In genomic region chr10:12549297-12549696, GRCh38 we compare ENCODE assay signal across 19 cellular contexts.
A peak's percentile ranks its signal among the peaks of the same experiment; 100 is the strongest.
DNase-seq lines count a peak whose midpoint lies in the region; ATAC-seq and TF ChIP-seq lines count a peak whose summit lies in the region.
"Had no signal": no experiment of that assay in that cellular context is flagged by ENCODE, and none has a peak within 500 bp of the region (broad histone marks: within the 10 kb centered on the region; RNA-seq: fewer than 3 reads in every experiment).

No MANE protein-coding gene starts in this region.

- ATAC-seq in SK-N-SH treated with all-trans-retinoic acid at 6 μM for 48 hours = no peak
- ATAC-seq in HCT116 = peak; percentile 67; the same call in 1 of the 2 replicates
- ATAC-seq in naive thymus-derived CD4-positive, alpha-beta T cell = no peak
- no peak for ATAC-seq in HG03520 (IDR thresholded peaks at IDR 0.05; ENCODE audit: unreplicated experiment)
- no peak for ATAC-seq in HG03457 (IDR thresholded peaks at IDR 0.05; ENCODE audit: unreplicated experiment)
- ATAC-seq: activated CD8-positive, alpha-beta T cell treated with anti-CD3 and anti-CD28 coated beads, Interleukin-2, amount 10 ng/mL, durations not matched to agents 7 days and 5 days had no signal

- TF ChIP-seq RAD21 in SK-N-SH (IDR thresholded peaks at IDR 0.05; ENCODE audit: low read length) (0 out of 2 replicates have a peak, but pooled peaks have one; percentile 16), HCT116 (IDR thresholded peaks at IDR 0.05; ENCODE audit: low read depth) (peak; percentile 51)

- H3K9me3 ChIP-seq in SK-N-SH (no peaks in the 10 kb centered on the region), HCT116 (ENCODE audit: control insufficient read depth in 1 of 2, insufficient read depth in 1 of 2, low read depth in 1 of 2, low read length in 2 of 2) (no peaks in the 10 kb centered on the region), SU-DHL-6 (ENCODE audit: insufficient read depth, low read length) (no peaks in the 10 kb centered on the region)
- H3K9me3 ChIP-seq in naive thymus-derived CD4-positive, alpha-beta T cell (ENCODE audit: control insufficient read depth in 2 of 3, low read length in 3 of 3) = no peaks in the 10 kb centered on the region
- H3K9me3 ChIP-seq: colonic mucosa, HAP-1, SJSA1, thyroid gland had no signal

- H3K27me3 ChIP-seq in SK-N-SH (ENCODE audit: insufficient read depth) (no peaks in the 10 kb centered on the region), HCT116 (ENCODE audit: insufficient read depth, low read length) (no peaks in the 10 kb centered on the region), SU-DHL-6 (ENCODE audit: low read length) (no peaks in the 10 kb centered on the region)
- no peaks in the 10 kb centered on the region for H3K27me3 ChIP-seq in naive thymus-derived CD4-positive, alpha-beta T cell (ENCODE audit: control insufficient read depth in 2 of 2, insufficient read depth in 2 of 2, low read length in 2 of 2)
- H3K27me3 ChIP-seq: colonic mucosa, SJSA1, thyroid gland had no signal

- H3K27me3 Mint-ChIP-seq in naive thymus-derived CD4-positive, alpha-beta T cell = no peaks in the 10 kb centered on the region

- peak overlapping the region in 6 of 9 donors; percentile 21 to 54 (median 39) for H3K27ac Mint-ChIP-seq in naive thymus-derived CD4-positive, alpha-beta T cell
- H3K27ac Mint-ChIP-seq: activated CD8-positive, alpha-beta T cell treated with anti-CD3 and anti-CD28 coated beads, Interleukin-2, amount 10 ng/mL, durations not matched to agents 7 days and 5 days; mesothelial cell of epicardium had no signal

- H3K4me1 ChIP-seq in SK-N-SH (ENCODE audit: control insufficient read depth in 1 of 2, insufficient read depth in 2 of 2, low read depth in 1 of 2, low read length in 1 of 2) (no peaks in the 10 kb centered on the region; a peak in 1 of 4 replicates), HCT116 (ENCODE audit: control insufficient read depth in 1 of 2, insufficient read depth in 2 of 2, low read length in 2 of 2) (no peaks in the 10 kb centered on the region)
- H3K4me1 ChIP-seq in naive thymus-derived CD4-positive, alpha-beta T cell (ENCODE audit: control insufficient read depth in 2 of 2, insufficient read depth in 2 of 2, low read length in 2 of 2) = peaks cover 0 to 13% of the 10 kb centered on the region in 2 donors
- H3K4me1 ChIP-seq: colonic mucosa, SJSA1 had no signal

- POLR2A ChIA-PET in SK-N-SH (lab: Yijun Ruan, JAX) (no interaction called here), HCT116 (lab: Charles Lee) (no interaction called here)
- POLR2A ChIA-PET in naive thymus-derived CD4-positive, alpha-beta T cell (lab: Charles Lee) = no interaction called here

- RAD21 ChIA-PET in HCT116 (lab: Charles Lee; ENCODE audit: low non-redundant PET in 1 of 2, low total read pairs in 2 of 2, uncharacterized antibody in 2 of 2, unreplicated experiment in 2 of 2) = no interaction called here

- H3K9me2 ChIP-seq in SK-N-SH = no peaks in the 10 kb centered on the region
- H3K9me2 ChIP-seq in HCT116 (ENCODE audit: insufficient read depth) = no peaks in the 10 kb centered on the region
- H3K9me2 ChIP-seq in SU-DHL-6 (replicated peaks; ENCODE audit: insufficient read depth, low read length) = no peaks in the 10 kb centered on the region

- H3K36me3 ChIP-seq in SK-N-SH (replicated peaks in 1 of 2; ENCODE audit: control insufficient read depth in 1 of 2, insufficient read depth in 2 of 2, low read length in 1 of 2) = no peaks in the 10 kb centered on the region
- H3K36me3 ChIP-seq in HCT116 (ENCODE audit: control insufficient read depth in 1 of 2, insufficient read depth in 2 of 2, low read length in 2 of 2) = no peaks in the 10 kb centered on the region
- no peaks in the 10 kb centered on the region for H3K36me3 ChIP-seq in SU-DHL-6 (ENCODE audit: low read length)
- H3K36me3 ChIP-seq in naive thymus-derived CD4-positive, alpha-beta T cell (ENCODE audit: control insufficient read depth in 2 of 3, insufficient read depth in 3 of 3, low read length in 3 of 3) = peaks cover 0 to 7% (median 0%) of the 10 kb centered on the region in 3 experiments
- H3K36me3 ChIP-seq: colonic mucosa, HAP-1, SJSA1, thyroid gland had no signal

- H3K4me3 ChIP-seq in SK-N-SH (ENCODE audit: low read depth in 2 of 2, low read length in 1 of 2) = no peak overlapping the region
- no peak overlapping the region for H3K4me3 ChIP-seq in HCT116 (replicated peaks in 1 of 2; ENCODE audit: low read depth in 1 of 2, low read length in 2 of 2)
- H3K4me3 ChIP-seq in SU-DHL-6 (ENCODE audit: insufficient read depth, low read length, poor library complexity, severe bottlenecking) = no peak overlapping the region
- H3K4me3 ChIP-seq in naive thymus-derived CD4-positive, alpha-beta T cell (ENCODE audit: low read length) = no peak overlapping the region
- H3K4me3 ChIP-seq: colonic mucosa, HAP-1, SJSA1, thyroid gland had no signal

- TF ChIP-seq EP300 in SK-N-SH (IDR thresholded peaks at IDR 0.05; ENCODE audit: borderline replicate concordance in 1 of 2, low read depth in 1 of 2, low read length in 1 of 2) = no peak

- no peak overlapping the region for H3K4me2 ChIP-seq in SK-N-SH
- no peak overlapping the region for H3K4me2 ChIP-seq in HCT116 (ENCODE audit: low read length)
- H3K4me2 ChIP-seq in SU-DHL-6 (ENCODE audit: low read depth, low read length, poor library complexity, severe bottlenecking) = no peak overlapping the region

- 74% methylated on average over 5 of the region's 5 CpGs for WGBS in SK-N-SH (ENCODE audit: low lambda C conversion rate)

- H3K79me2 ChIP-seq in SK-N-SH (ENCODE audit: insufficient read depth) (no peaks in the 10 kb centered on the region), HCT116 (ENCODE audit: insufficient read depth, low read length) (no peaks in the 10 kb centered on the region), SU-DHL-6 (ENCODE audit: insufficient read depth, low read length) (peaks cover 76% of the 10 kb centered on the region)

- no peaks in the 10 kb centered on the region for H3F3A ChIP-seq in SK-N-SH (replicated peaks; ENCODE audit: insufficient read depth)
- H3F3A ChIP-seq in SU-DHL-6 (ENCODE audit: insufficient read depth) = no peaks in the 10 kb centered on the region

- peaks cover 0 to 29% (median 14%) of the 10 kb centered on the region in 5 donors for H3K36me3 Mint-ChIP-seq in naive thymus-derived CD4-positive, alpha-beta T cell

- H3K4me1 Mint-ChIP-seq in naive thymus-derived CD4-positive, alpha-beta T cell = peaks cover 21 to 54% (median 46%) of the 10 kb centered on the region in 7 donors
- H3K4me1 Mint-ChIP-seq: mesothelial cell of epicardium had no signal

- no peak overlapping the region for H3K27ac ChIP-seq in SK-N-SH (ENCODE audit: low read depth in 2 of 2, low read length in 1 of 2)
- H3K27ac ChIP-seq in HCT116 (ENCODE audit: low read depth, low read length) = no peak overlapping the region
- no peak overlapping the region for H3K27ac ChIP-seq in SU-DHL-6 (ENCODE audit: low read depth, low read length)
- H3K27ac ChIP-seq in naive thymus-derived CD4-positive, alpha-beta T cell (ENCODE audit: low read depth, low read length) = no peak overlapping the region
- H3K27ac ChIP-seq: colonic mucosa, SJSA1, thyroid gland had no signal

- no peak for TF ChIP-seq POLR2A in HCT116 (IDR thresholded peaks at IDR 0.05; ENCODE audit: borderline replicate concordance, extremely low read depth, insufficient read depth, insufficient read length)

- no peak overlapping the region for H2AFZ ChIP-seq in SK-N-SH (ENCODE audit: low read depth)
- H2AFZ ChIP-seq in HCT116 (ENCODE audit: low read depth, low read length, poor library complexity, severe bottlenecking) = no peak overlapping the region
- H2AFZ ChIP-seq in SU-DHL-6 (ENCODE audit: low read depth, low read length, severe bottlenecking) = no peak overlapping the region

- no peaks in the 10 kb centered on the region for H4K20me1 ChIP-seq in SK-N-SH (ENCODE audit: insufficient read depth)
- no peaks in the 10 kb centered on the region for H4K20me1 ChIP-seq in HCT116 (ENCODE audit: insufficient read depth)
- no peaks in the 10 kb centered on the region for H4K20me1 ChIP-seq in SU-DHL-6 (ENCODE audit: low read depth, low read length)

- CTCF ChIA-PET in SK-N-SH (lab: Yijun Ruan, JAX) (no interaction called here), HCT116 (lab: Charles Lee) (no interaction called here)
- CTCF ChIA-PET in naive thymus-derived CD4-positive, alpha-beta T cell (lab: Charles Lee) = no interaction called here

- peaks cover 0 to 13% (median 4%) of the 10 kb centered on the region in 11 donors for H3K9me3 Mint-ChIP-seq in naive thymus-derived CD4-positive, alpha-beta T cell

- H3K9ac ChIP-seq in SK-N-SH (no peak overlapping the region), HCT116 (ENCODE audit: low read length) (no peak overlapping the region), SU-DHL-6 (ENCODE audit: low read length) (no peak overlapping the region)

- peak; percentile 24 for TF ChIP-seq CTCF in SK-N-SH (IDR thresholded peaks at IDR 0.05)
- TF ChIP-seq CTCF in HCT116 (IDR thresholded peaks at IDR 0.05 in 2 of 3, conservative IDR thresholded peaks at IDR 0.05 in 1 of 3; ENCODE audit: borderline replicate concordance in 1 of 3, insufficient read depth in 1 of 3, low read depth in 2 of 3, low read length in 2 of 3) = peak; percentile 21 to 41 (median 28); a peak in 3 of 6 replicates
- peak; percentile 14 for TF ChIP-seq CTCF in SU-DHL-6 (IDR thresholded peaks at IDR 0.05; ENCODE audit: insufficient read depth, low read length, poor library complexity, severe bottlenecking)

- DNase-seq in SK-N-SH = no peak
- DNase-seq in HCT116 (ENCODE audit: low read depth, low spot score) = peak; percentile 3
- no peak for DNase-seq in naive thymus-derived CD4-positive, alpha-beta T cell
- no peak for DNase-seq in COLO829 (ENCODE audit: low spot score)
- DNase-seq: activated CD8-positive, alpha-beta T cell treated with anti-CD3 and anti-CD28 coated beads, Interleukin-2, amount 10 ng/mL, durations not matched to agents 7 days and 5 days; anterior cingulate cortex; colonic mucosa; NCI-H187 treated with DMSO at 0.1 percent for 48 hours; NCI-H774; occipital lobe; stimulated activated CD4-positive, alpha-beta T cell treated with anti-CD3 and anti-CD28 coated beads, Interleukin-4, amount 100 ng/mL, for 4 hours; thyroid gland had no signal

- H3K4me3 Mint-ChIP-seq in naive thymus-derived CD4-positive, alpha-beta T cell = peak overlapping the region in 2 of 10 donors; percentile 17 to 45
- H3K4me3 Mint-ChIP-seq: activated CD8-positive, alpha-beta T cell treated with anti-CD3 and anti-CD28 coated beads, Interleukin-2, amount 10 ng/mL, durations not matched to agents 7 days and 5 days; mesothelial cell of epicardium had no signal

- no TSS peak for BruUV-seq in HCT116 (replicated peaks; lab: Mats Ljungman, UMichigan)

- intact Hi-C loops in HCT116 (cut with micrococcal nuclease) = loop anchor here (2.0 kb wide), 1 partner anchor 284 kb away; no protein-coding TSS in a partner anchor
- intact Hi-C loops in naive thymus-derived CD4-positive, alpha-beta T cell (cut with micrococcal nuclease) = loop anchor here (5.0 kb wide), 3 partner anchors 38 to 108 kb away; no protein-coding TSS in a partner anchor

TF ChIP-seq in SK-N-SH, 30 proteins besides CTCF, POLR2A, EP300 and RAD21 (continues in another document):
- no peak for TF ChIP-seq NRF1 (IDR thresholded peaks at IDR 0.05; ENCODE audit: low read depth, low read length)

TF ChIP-seq in SK-N-SH treated with all-trans-retinoic acid at 6 μM for 48 hours, 23 proteins besides CTCF, POLR2A, EP300 and RAD21 (continues in another document):
- no peak for TF ChIP-seq TCF4 (CRISPR knock-in tag; IDR thresholded peaks at IDR 0.05; ENCODE audit: borderline replicate concordance)

TF ChIP-seq in HCT116, 20 proteins besides CTCF, POLR2A, EP300 and RAD21 (continues in another document):
- TF ChIP-seq CEBPB (IDR thresholded peaks at IDR 0.05; ENCODE audit: low read depth) = no peak
